ENCODE assay signal across 8 cellular contexts in genomic region chr1:25905680-25906643, GRCh38. TPM values are rescaled to one million over a fixed set of nuclear protein-coding genes. Genes with fewer than 3 reads are reported as not detected.
DNase-seq lines count a peak whose midpoint lies in the region; ATAC-seq, FAIRE-seq and TF ChIP-seq lines count a peak whose summit lies in the region.

TSS of gene STMN1 (minus strand) at chr1:25906419. CDS start at chr1:25904676, 1,743 bp downstream.

- peak within 1 kb of the TSS; percentile 95 for H3K4me3 Mint-ChIP-seq in T-helper 17 cell

- H3K4me1 Mint-ChIP-seq in T-helper 17 cell, result peaks cover 21% of the 10 kb centered on the region

- peaks cover 3% of the 10 kb centered on the region for H3K36me3 Mint-ChIP-seq in T-helper 17 cell (ENCODE audit: low read depth)

- H3K4me3 ChIP-seq in left ventricle myocardium inferior, result peak within 1 kb of the TSS; percentile 88

- H3K27ac ChIP-seq in left ventricle myocardium inferior (replicated peaks), result peak within 1 kb of the TSS; percentile 75

- no peaks in the 10 kb centered on the region for H3K9me3 ChIP-seq in T-helper 17 cell (ENCODE audit: control insufficient read depth, low read length, poor library complexity, severe bottlenecking)
- no peaks in the 10 kb centered on the region for H3K9me3 ChIP-seq in left ventricle myocardium inferior (replicated peaks)

- no peak for TF ChIP-seq CTCF in left ventricle myocardium inferior (IDR thresholded peaks at IDR 0.05; ENCODE audit: borderline replicate concordance)

- FAIRE-seq in GM12891 (lab: Jason Lieb, UNC), result peak; percentile 99
- no peak for FAIRE-seq in urothelium cell line (lab: Jason Lieb, UNC)

- no peaks in the 10 kb centered on the region for H3K27me3 ChIP-seq in left ventricle myocardium inferior (ENCODE audit: low read depth)

- H3K27me3 Mint-ChIP-seq in T-helper 17 cell, result no peaks in the 10 kb centered on the region

- intact Hi-C loops in left ventricle myocardium inferior (cut with micrococcal nuclease), result no loop called here

- ATAC-seq in HG02759 (IDR thresholded peaks at IDR 0.05; ENCODE audit: unreplicated experiment) (peak; percentile 74), T-helper 17 cell (peak; percentile 85)

- peak; percentile 88 for TF ChIP-seq POLR2A in GM12891 (IDR thresholded peaks at IDR 0.05; ENCODE audit: low read depth, low read length)

- H3K27ac Mint-ChIP-seq in T-helper 17 cell, result peak within 1 kb of the TSS; percentile 88

- peaks cover 5% of the 10 kb centered on the region for H3K36me3 ChIP-seq in left ventricle myocardium inferior

- peak; percentile 97 for DNase-seq in GM12891 (ENCODE audit: insufficient read length, low spot score)
- peak; percentile 81 for DNase-seq in NCI-H1436 treated with DMSO at 0.1 percent for 48 hours (lab: John Stamatoyannopoulos, UW)
- peak; percentile 75 to 89 (median 85) for DNase-seq in T-helper 17 cell
- peak in 55 of 56 donors; percentile 74 to 96 (median 89) for DNase-seq in amygdala (lab: John Stamatoyannopoulos, UW)
- peak; percentile 90 for DNase-seq in left ventricle myocardium inferior
- DNase-seq in pulmonary artery endothelial cell (ENCODE audit: low read depth, low spot score), result peak; percentile 69
- peak; percentile 95 for DNase-seq in urothelium cell line (ENCODE audit: low spot score)

- H3K4me1 ChIP-seq in left ventricle myocardium inferior, result peaks cover 34% of the 10 kb centered on the region

TF ChIP-seq in GM12891, 5 proteins besides CTCF, POLR2A, EP300 and RAD21:
- TF ChIP-seq PAX5 (IDR thresholded peaks at IDR 0.05; ENCODE audit: insufficient read depth, low read length, severe bottlenecking) (peak; percentile 30), SPI1 (IDR thresholded peaks at IDR 0.05; ENCODE audit: low read depth, low read length) (no peak), POU2F2 (IDR thresholded peaks at IDR 0.05; ENCODE audit: low read depth, low read length) (0 out of 2 replicates have a peak, but pooled peaks have one; percentile 9), POLR2AphosphoS5 (IDR thresholded peaks at IDR 0.05; ENCODE audit: low read depth, low read length) (peak; percentile 92), TAF1 (IDR thresholded peaks at IDR 0.05; ENCODE audit: low read depth, low read length) (peak; percentile 64)

RNA-seq across cellular contexts. Expression of gene STMN1, which starts in this region (rescaled TPM):
- 247 TPM for polyA plus RNA-seq in GM12891 (2012; ENCODE audit: low read depth, missing spikeins)
- total RNA-seq in T-helper 17 cell, result 10 to 100 TPM in 1 of 2 donors, 1 to 10 TPM in 1; 9.3 to 13.8 TPM
- 47.1 TPM for total RNA-seq in left ventricle myocardium inferior
- 152 and 206 TPM in 2 replicates for total RNA-seq in pulmonary artery endothelial cell

Comparison
In these comparisons a context has a peak if more than half of its experiments do, and no peak if none do; other contexts are left out.
1. Peak in every context shown above with its lines: DNase-seq, ATAC-seq, H3K4me3 ChIP-seq and H3K27ac ChIP-seq.